In genomic region chr12:110501722-110502448, GRCh38 we compare ENCODE assay signal across 1 cellular context.
TF ChIP-seq lines count a peak whose summit lies in the region.

TSS of gene RAD9B (plus strand) at chr12:110502331. CDS start at chr12:110502338, 7 bp downstream.
TSS of gene VPS29 (minus strand) at chr12:110502111. CDS start at chr12:110502051, 60 bp downstream.

TF ChIP-seq in HEK293, 187 proteins besides CTCF, POLR2A, EP300 and RAD21 (continued from another document and continues in another):
- TF ChIP-seq PRDM2 (tag by site-specific recombination; IDR thresholded peaks at IDR 0.05; ENCODE audit: borderline replicate concordance) (no peak), ZNF658 (tag by site-specific recombination; IDR thresholded peaks at IDR 0.05) (no peak), SETDB1 (IDR thresholded peaks at IDR 0.05; ENCODE audit: insufficient read length, low read length) (peak; percentile 90), PBX3 (CRISPR knock-in tag; IDR thresholded peaks at IDR 0.05) (peak; percentile 32; the same call in 1 of the 2 replicates), SP3 (tag by site-specific recombination; IDR thresholded peaks at IDR 0.05) (peak; percentile 94), ZNF580 (tag by site-specific recombination; IDR thresholded peaks at IDR 0.05) (peak; percentile 82), KLF7 (tag by site-specific recombination; IDR thresholded peaks at IDR 0.05; ENCODE audit: borderline replicate concordance) (peak; percentile 69), PRDM1 (tag by site-specific recombination; IDR thresholded peaks at IDR 0.05) (no peak), ZNF266 (tag by site-specific recombination; IDR thresholded peaks at IDR 0.05; ENCODE audit: low read depth) (no peak), ZFP3 (tag by site-specific recombination; IDR thresholded peaks at IDR 0.05; ENCODE audit: low read depth) (no peak), ZNF211 (tag by site-specific recombination; IDR thresholded peaks at IDR 0.05; ENCODE audit: low read depth) (no peak), ZBTB6 (tag by site-specific recombination; IDR thresholded peaks at IDR 0.05) (peak; percentile 46; the same call in 1 of the 2 replicates), ZNF529 (tag by site-specific recombination; IDR thresholded peaks at IDR 0.05; ENCODE audit: insufficient replicate concordance) (no peak), ZNF10 (tag by site-specific recombination; IDR thresholded peaks at IDR 0.05) (no peak; the same call in 1 of the 2 replicates), ZSCAN4 (tag by site-specific recombination; IDR thresholded peaks at IDR 0.05) (0 out of 2 replicates have a peak, but pooled peaks have one; percentile 16), ZNF366 (tag by site-specific recombination; conservative IDR thresholded peaks at IDR 0.05) (peak; percentile 64), ZNF146 (tag by site-specific recombination; IDR thresholded peaks at IDR 0.05) (peak; percentile 22; the same call in 1 of the 2 replicates), ZNF248 (tag by site-specific recombination; IDR thresholded peaks at IDR 0.05) (no peak), ZNF555 (tag by site-specific recombination; conservative IDR thresholded peaks at IDR 0.05) (no peak), AEBP2 (tag by site-specific recombination; IDR thresholded peaks at IDR 0.05; ENCODE audit: borderline replicate concordance) (no peak), IKZF3 (tag by site-specific recombination; IDR thresholded peaks at IDR 0.05) (no peak; the same call in 1 of the 2 replicates), ZEB2 (tag by site-specific recombination; IDR thresholded peaks at IDR 0.05) (peak; percentile 84), OSR2 (tag by site-specific recombination; IDR thresholded peaks at IDR 0.05) (no peak), ZNF654 (tag by site-specific recombination; IDR thresholded peaks at IDR 0.05; ENCODE audit: low read depth) (no peak), EGR2 (tag by site-specific recombination; IDR thresholded peaks at IDR 0.05; ENCODE audit: low read depth) (peak; percentile 82), ZNF121 (tag by site-specific recombination; IDR thresholded peaks at IDR 0.05) (0 out of 2 replicates have a peak, but pooled peaks have one; percentile 24), ZBTB49 (tag by site-specific recombination; IDR thresholded peaks at IDR 0.05; ENCODE audit: low read depth) (no peak), ZNF449 (tag by site-specific recombination; IDR thresholded peaks at IDR 0.05) (peak; percentile 82; the same call in 1 of the 2 replicates), ZNF548 (tag by site-specific recombination; IDR thresholded peaks at IDR 0.05) (no peak), ZNF624 (tag by site-specific recombination; IDR thresholded peaks at IDR 0.05) (0 out of 2 replicates have a peak, but pooled peaks have one; percentile 42), GLIS1 (tag by site-specific recombination; IDR thresholded peaks at IDR 0.05) (peak; percentile 73), ZNF530 (tag by site-specific recombination; IDR thresholded peaks at IDR 0.05; ENCODE audit: low read depth) (no peak), ZNF335 (tag by site-specific recombination; conservative IDR thresholded peaks at IDR 0.05) (peak; percentile 88), ZNF280D (tag by site-specific recombination; IDR thresholded peaks at IDR 0.05) (peak; percentile 72; the same call in 1 of the 2 replicates), ZNF473 (tag by site-specific recombination; IDR thresholded peaks at IDR 0.05) (no peak), ZNF354C (tag by site-specific recombination; IDR thresholded peaks at IDR 0.05; ENCODE audit: borderline replicate concordance, low read depth) (no peak), ZNF394 (tag by site-specific recombination; IDR thresholded peaks at IDR 0.05; ENCODE audit: borderline replicate concordance) (peak; percentile 45; the same call in 1 of the 2 replicates), GFI1B (tag by site-specific recombination; IDR thresholded peaks at IDR 0.05) (peak; percentile 66; the same call in 1 of the 2 replicates), ZNF701 (tag by site-specific recombination; IDR thresholded peaks at IDR 0.05) (no peak), SCRT2 (tag by site-specific recombination; IDR thresholded peaks at IDR 0.05) (peak; percentile 97)
